8 cellular contexts compared by ENCODE assay signal in the genomic region with DNA sequence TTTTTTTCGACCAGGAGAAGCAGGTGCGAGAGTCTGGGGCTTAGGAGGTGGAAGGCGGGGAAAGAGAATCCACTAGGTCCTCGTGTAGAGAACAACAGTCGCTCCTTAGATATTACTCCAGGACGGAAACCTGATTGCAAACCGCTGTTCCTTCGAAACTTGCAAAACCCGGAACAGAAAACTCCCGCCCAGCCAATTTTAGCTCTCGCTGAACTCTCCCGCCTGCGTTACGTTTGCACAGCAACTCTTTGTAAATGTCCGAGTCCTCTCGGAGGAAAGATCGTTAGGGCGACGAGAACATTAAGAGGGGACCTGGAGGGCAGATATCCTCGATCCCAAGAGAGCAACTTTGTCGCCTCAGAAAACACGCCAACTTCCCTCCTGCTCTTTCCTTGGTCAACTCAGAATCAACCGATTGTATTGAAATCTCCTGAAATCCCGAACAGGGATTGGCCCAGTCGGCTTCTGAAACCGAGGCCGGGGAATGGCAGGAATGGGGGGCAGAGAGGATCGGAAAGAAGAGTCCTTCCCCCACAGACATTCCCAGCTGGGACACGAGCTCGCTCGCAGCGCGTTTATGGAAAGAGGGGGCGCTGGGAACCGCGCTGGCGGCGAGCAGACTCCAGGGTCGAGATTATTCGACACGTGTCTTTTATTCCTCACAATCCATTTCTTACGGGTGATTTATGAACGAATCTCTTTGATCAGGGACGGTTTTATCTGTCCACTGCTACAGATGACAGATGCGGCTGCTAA. TPM values are rescaled to one million over a fixed set of nuclear protein-coding genes. Genes with fewer than 3 reads are reported as not detected.
A peak's percentile ranks its signal among the peaks of the same experiment; 100 is the strongest.
DNase-seq lines count a peak whose midpoint lies in the region; ATAC-seq and TF ChIP-seq lines count a peak whose summit lies in the region.

No MANE protein-coding gene starts in this region.

- intact Hi-C loops in esophagus muscularis mucosa (cut with DNase I): no loop called here

- H3K27ac ChIP-seq in esophagus muscularis mucosa (replicated peaks in 1 of 4): peak overlapping the region; percentile 78 to 84 (median 82)
- no peak overlapping the region for H3K27ac ChIP-seq in neural cell (ENCODE audit: low read length)

- TF ChIP-seq CTCF in BJ (IDR thresholded peaks at IDR 0.05; ENCODE audit: insufficient read depth, low read depth, low read length) (no peak), esophagus muscularis mucosa (IDR thresholded peaks at IDR 0.05) (no peak), neural cell (IDR thresholded peaks at IDR 0.05; ENCODE audit: poor library complexity, severe bottlenecking) (no peak)

- no peaks in the 10 kb centered on the region for H3K36me3 ChIP-seq in BJ (ENCODE audit: control insufficient read depth, insufficient read depth, low read length)
- H3K36me3 ChIP-seq in esophagus muscularis mucosa: no peaks in the 10 kb centered on the region
- no peaks in the 10 kb centered on the region for H3K36me3 ChIP-seq in neural cell (ENCODE audit: insufficient read depth, low read length)

- peak overlapping the region; percentile 48 for H3K4me3 ChIP-seq in BJ (ENCODE audit: low read depth, low read length)
- H3K4me3 ChIP-seq in esophagus muscularis mucosa: peak overlapping the region; percentile 54 to 67 (median 58)
- peak overlapping the region; percentile 20 for H3K4me3 ChIP-seq in neural cell (ENCODE audit: low read length)

- no peaks in the 10 kb centered on the region for H3K9me2 ChIP-seq in neural cell (ENCODE audit: insufficient read depth, low read length)

- ATAC-seq in activated CD8-positive, alpha-beta memory T cell treated with anti-CD3 and anti-CD28 coated beads, Interleukin-2, amount 10 ng/mL, durations not matched to agents 7 days and 5 days: no peak

- no peaks in the 10 kb centered on the region for H3K9me3 ChIP-seq in esophagus muscularis mucosa
- no peaks in the 10 kb centered on the region for H3K9me3 ChIP-seq in neural cell (ENCODE audit: low read length)

- no peaks in the 10 kb centered on the region for H3K79me2 ChIP-seq in neural cell (replicated peaks; ENCODE audit: insufficient read depth, low read length)

- POLR2A ChIA-PET in BJ (lab: Charles Lee): interaction anchor here (0.9 kb wide), 1 partner anchor 10 kb away, joined by 3 read pairs; a partner anchor contains a TSS

- peaks cover 3% of the 10 kb centered on the region for H3K36me3 Mint-ChIP-seq in activated CD8-positive, alpha-beta memory T cell treated with anti-CD3 and anti-CD28 coated beads, Interleukin-2, amount 10 ng/mL, durations not matched to agents 7 days and 5 days

- H3F3A ChIP-seq in neural cell (ENCODE audit: insufficient read depth, low read length, poor library complexity, severe bottlenecking): no peaks in the 10 kb centered on the region

- 1% methylated on average over 44 of the region's 45 CpGs for WGBS in esophagus muscularis mucosa

- H3K4me2 ChIP-seq in neural cell (ENCODE audit: low read length): no peak overlapping the region

- TF ChIP-seq POLR2A in esophagus muscularis mucosa (IDR thresholded peaks at IDR 0.05; ENCODE audit: low read depth): no peak

- H3K9me3 Mint-ChIP-seq in activated CD8-positive, alpha-beta memory T cell treated with anti-CD3 and anti-CD28 coated beads, Interleukin-2, amount 10 ng/mL, durations not matched to agents 7 days and 5 days (ENCODE audit: low read depth): no peaks in the 10 kb centered on the region

- H3K27ac Mint-ChIP-seq in activated CD8-positive, alpha-beta memory T cell treated with anti-CD3 and anti-CD28 coated beads, Interleukin-2, amount 10 ng/mL, durations not matched to agents 7 days and 5 days: no peak overlapping the region

- H3K9ac ChIP-seq in neural cell (ENCODE audit: low read length): no peak overlapping the region

- peaks cover 14 to 52% (median 35%) of the 10 kb centered on the region in 4 donors for H3K4me1 ChIP-seq in esophagus muscularis mucosa

- CTCF ChIA-PET in BJ (lab: Yijun Ruan, JAX): interaction anchor here (0.7 to 1.6 kb wide), 4 partner anchors 10 to 753 kb away, joined by 3 to 4 read pairs (median 3); a partner anchor contains a TSS
- CTCF ChIA-PET in activated CD8-positive, alpha-beta memory T cell treated with anti-CD3 and anti-CD28 coated beads, Interleukin-2, amount 10 ng/mL, durations not matched to agents 7 days and 5 days (lab: Charles Lee): no interaction called here

- no peak for TF ChIP-seq RAD21 in neural cell (conservative IDR thresholded peaks at IDR 0.05)

- no peaks in the 10 kb centered on the region for H3K4me1 Mint-ChIP-seq in activated CD8-positive, alpha-beta memory T cell treated with anti-CD3 and anti-CD28 coated beads, Interleukin-2, amount 10 ng/mL, durations not matched to agents 7 days and 5 days

- peaks cover 85% of the 10 kb centered on the region for H3K27me3 Mint-ChIP-seq in activated CD8-positive, alpha-beta memory T cell treated with anti-CD3 and anti-CD28 coated beads, Interleukin-2, amount 10 ng/mL, durations not matched to agents 7 days and 5 days

- no peak for TF ChIP-seq EP300 in esophagus muscularis mucosa (IDR thresholded peaks at IDR 0.05)
- no peak for TF ChIP-seq EP300 in neural cell (conservative IDR thresholded peaks at IDR 0.05; ENCODE audit: poor library complexity, severe bottlenecking)

- H3K27me3 ChIP-seq in BJ (ENCODE audit: control insufficient read depth, insufficient read depth, low read length) (no peaks in the 10 kb centered on the region), esophagus muscularis mucosa (peaks cover 0 to 71% (median 7%) of the 10 kb centered on the region in 4 donors), neural cell (ENCODE audit: insufficient read depth, low read depth, low read length) (peaks cover 98% of the 10 kb centered on the region)

- no peak overlapping the region for H3K4me3 Mint-ChIP-seq in activated CD8-positive, alpha-beta memory T cell treated with anti-CD3 and anti-CD28 coated beads, Interleukin-2, amount 10 ng/mL, durations not matched to agents 7 days and 5 days

- DNase-seq in BJ (ENCODE audit: low read depth): no peak
- peak; percentile 56 for DNase-seq in NCI-H1092 (lab: John Stamatoyannopoulos, UW)
- no peak for DNase-seq in esophagus muscularis mucosa (ENCODE audit: extremely low spot score)
- no peak for DNase-seq in activated CD8-positive, alpha-beta memory T cell treated with anti-CD3 and anti-CD28 coated beads, Interleukin-2, amount 10 ng/mL, durations not matched to agents 7 days and 5 days
- no peak for DNase-seq in effector CD4-positive, alpha-beta T cell
- no peak for DNase-seq in globus pallidus (ENCODE audit: low spot score)
- no peak for DNase-seq in T-helper 9 cell

- H2AFZ ChIP-seq in neural cell (ENCODE audit: low read depth, low read length): no peak overlapping the region

- H4K20me1 ChIP-seq in neural cell (ENCODE audit: insufficient read depth): no peaks in the 10 kb centered on the region

TF ChIP-seq in neural cell, 6 proteins besides CTCF, POLR2A, EP300 and RAD21:
- TF ChIP-seq EZH2 (IDR thresholded peaks at IDR 0.05; ENCODE audit: borderline replicate concordance, insufficient read depth, low read length, poor library complexity, severe bottlenecking) (no peak), POLR2AphosphoS5 (IDR thresholded peaks at IDR 0.05) (peak; percentile 56)

RNA-seq across cellular contexts. Expression of a gene that starts 9.9 kb away (rescaled TPM):
- polyA plus RNA-seq in BJ (2011; rRNA removed) (19.8 and 28.2 TPM in 2 replicates), neural cell (not detected in 2 replicates)
- polyA minus RNA-seq in BJ (2011; rRNA and poly(A)+ RNA removed): 39.1 and 47.7 TPM in 2 replicates
- total RNA-seq in esophagus muscularis mucosa: 10 to 100 TPM; 15.6 to 18.3 (median 16.1) TPM
- not detected in 2 replicates for polyA minus RNA-seq in neural cell
- under 1 TPM; 0.55 to 0.63 TPM for total RNA-seq in activated CD8-positive, alpha-beta memory T cell treated with anti-CD3 and anti-CD28 coated beads, Interleukin-2, amount 10 ng/mL, durations not matched to agents 7 days and 5 days

RNA-seq across cellular contexts. Expression of a gene that starts 37.7 kb away (rescaled TPM):
- polyA plus RNA-seq in BJ (2011; rRNA removed) (not detected in 2 replicates), neural cell (not detected in 2 replicates)
- polyA minus RNA-seq in BJ (2011; rRNA and poly(A)+ RNA removed): not detected in 2 replicates
- not detected for total RNA-seq in esophagus muscularis mucosa
- not detected in 2 replicates for polyA minus RNA-seq in neural cell
- total RNA-seq in activated CD8-positive, alpha-beta memory T cell treated with anti-CD3 and anti-CD28 coated beads, Interleukin-2, amount 10 ng/mL, durations not matched to agents 7 days and 5 days: not detected

Comparison
In these comparisons a context has a peak if more than half of its experiments do, and no peak if none do; other contexts are left out.
1. RNA of a gene that starts 9.9 kb away (total RNA-seq): 15.6 to 18.3 TPM in esophagus muscularis mucosa; 0.55 to 0.63 TPM in activated CD8-positive, alpha-beta memory T cell treated with anti-CD3 and anti-CD28 coated beads, Interleukin-2, amount 10 ng/mL, durations not matched to agents 7 days and 5 days; every median in the first group is over 10 times any median in the second.
2. Peak in every context shown above with its lines, with median percentiles within 50 percentile points of each other: H3K4me3 ChIP-seq.